29 cellular contexts compared by ENCODE assay signal in the genomic region with DNA sequence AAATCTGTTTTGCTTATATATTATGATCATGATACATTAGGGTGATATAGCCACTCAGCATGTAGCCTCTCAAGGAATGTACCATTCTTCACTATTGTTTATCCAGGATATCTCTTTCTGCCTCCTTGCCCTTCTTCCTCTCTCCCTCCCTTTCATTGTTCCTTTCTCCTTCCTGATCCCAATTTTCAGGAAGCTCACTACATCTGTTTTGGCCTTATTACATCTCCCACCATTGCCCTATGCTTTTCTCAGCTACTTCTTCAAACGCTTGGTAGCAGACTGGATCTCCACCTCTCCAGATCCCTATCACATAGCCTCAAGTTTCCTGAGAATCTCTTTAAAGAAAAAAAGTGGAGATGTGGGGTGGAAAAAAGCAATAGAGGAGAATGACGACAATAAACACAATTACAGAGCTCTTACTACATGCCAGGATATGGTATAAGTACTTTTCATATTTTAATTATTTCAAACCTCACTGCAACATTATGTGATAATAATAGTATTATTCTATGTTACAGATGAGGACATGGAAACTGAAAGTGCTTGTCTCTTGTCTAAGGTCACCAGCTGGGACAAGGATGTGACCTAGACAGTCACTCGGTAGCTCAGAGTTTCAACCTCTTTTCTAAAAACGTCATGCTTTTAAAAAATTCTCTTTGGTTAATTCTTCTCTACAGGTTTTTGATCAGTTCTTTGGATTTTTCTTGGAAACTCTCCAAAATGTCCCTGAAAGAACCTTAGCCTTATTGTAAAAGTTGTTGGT.
"Had no signal": no experiment of that assay in that cellular context is flagged by ENCODE, and none has a peak within 500 bp of the region (broad histone marks: within the 10 kb centered on the region; RNA-seq: fewer than 3 reads in every experiment).

No MANE protein-coding gene starts in this region.

- H3K27ac Mint-ChIP-seq: activated B cell treated with CpG ODN at 0.5 μM for 24 hours; activated CD8-positive, alpha-beta memory T cell treated with anti-CD3 and anti-CD28 coated beads, Interleukin-2, amount 10 ng/mL, durations not matched to agents 7 days and 5 days; activated CD8-positive, alpha-beta T cell treated with anti-CD3 and anti-CD28 coated beads, Interleukin-2, amount 10 ng/mL, durations not matched to agents 7 days and 5 days; activated naive CD4-positive, alpha-beta T cell treated with anti-CD3 and anti-CD28 coated beads, Interleukin-2, amount 50 U/mL, for 72 hours; activated T-cell treated with anti-CD3 and anti-CD28 coated beads, Interleukin-2, amount 50 U/mL, for 72 hours; natural killer cell treated with Interleukin-12 subunit alpha and Interleukin-12 subunit beta and Interleukin-15 and Interleukin-18, amount 100 ng/mL, for 72 hours; stimulated activated memory B cell treated with anti-CD40 and anti-IgM and Interleukin-4, amounts not matched to agents 10 μg/mL and 1 μg/mL and 100 μg/mL, for 72 hours; T-helper 2 cell treated with Interferon-gamma antibody and Interleukin-4, amounts not matched to agents 5 μg/mL and 100 μg/mL, for 36 hours had no signal

- H3K4me3 Mint-ChIP-seq: activated B cell treated with CpG ODN at 0.5 μM for 24 hours; activated CD8-positive, alpha-beta memory T cell treated with anti-CD3 and anti-CD28 coated beads, Interleukin-2, amount 10 ng/mL, durations not matched to agents 7 days and 5 days; activated CD8-positive, alpha-beta T cell treated with anti-CD3 and anti-CD28 coated beads, Interleukin-2, amount 10 ng/mL, durations not matched to agents 7 days and 5 days; activated T-cell treated with anti-CD3 and anti-CD28 coated beads, Interleukin-2, amount 50 U/mL, for 72 hours; central memory CD8-positive, alpha-beta T cell; natural killer cell treated with Interleukin-12 subunit alpha and Interleukin-12 subunit beta and Interleukin-15 and Interleukin-18, amount 100 ng/mL, for 72 hours; stimulated activated memory B cell treated with anti-CD40 and anti-IgM and Interleukin-4, amounts not matched to agents 10 μg/mL and 1 μg/mL and 100 μg/mL, for 72 hours; T-helper 2 cell treated with Interferon-gamma antibody and Interleukin-4, amounts not matched to agents 5 μg/mL and 100 μg/mL, for 36 hours had no signal

- H3K79me2 ChIP-seq: hepatocyte had no signal

- H3K4me2 ChIP-seq: hepatocyte had no signal

- H3K27me3 Mint-ChIP-seq: activated B cell treated with CpG ODN at 0.5 μM for 24 hours; activated CD8-positive, alpha-beta memory T cell treated with anti-CD3 and anti-CD28 coated beads, Interleukin-2, amount 10 ng/mL, durations not matched to agents 7 days and 5 days; central memory CD8-positive, alpha-beta T cell; natural killer cell treated with Interleukin-12 subunit alpha and Interleukin-12 subunit beta and Interleukin-15 and Interleukin-18, amount 100 ng/mL, for 72 hours; stimulated activated memory B cell treated with anti-CD40 and anti-IgM and Interleukin-4, amounts not matched to agents 10 μg/mL and 1 μg/mL and 100 μg/mL, for 72 hours had no signal

- H2AFZ ChIP-seq: hepatocyte had no signal

- H3K9me3 Mint-ChIP-seq: activated B cell treated with CpG ODN at 0.5 μM for 24 hours had no signal

- H3K36me3 ChIP-seq: gastroesophageal sphincter, ovary, prostate gland, sigmoid colon, stomach, thyroid gland, upper lobe of right lung had no signal

- H3K4me1 ChIP-seq: gastroesophageal sphincter, prostate gland, sigmoid colon, stomach, thyroid gland, upper lobe of right lung had no signal

- H3K27ac ChIP-seq: gastroesophageal sphincter, hepatocyte, ovary, prostate gland, sigmoid colon, stomach, thyroid gland, upper lobe of right lung had no signal

- H3K36me3 Mint-ChIP-seq: activated CD8-positive, alpha-beta memory T cell treated with anti-CD3 and anti-CD28 coated beads, Interleukin-2, amount 10 ng/mL, durations not matched to agents 7 days and 5 days; natural killer cell treated with Interleukin-12 subunit alpha and Interleukin-12 subunit beta and Interleukin-15 and Interleukin-18, amount 100 ng/mL, for 72 hours; stimulated activated memory B cell treated with anti-CD40 and anti-IgM and Interleukin-4, amounts not matched to agents 10 μg/mL and 1 μg/mL and 100 μg/mL, for 72 hours had no signal

- H3K9me3 ChIP-seq: gastroesophageal sphincter, mucosa of descending colon, ovary, prostate gland, sigmoid colon, stomach, thyroid gland, upper lobe of right lung had no signal

- H3K4me3 ChIP-seq: gastroesophageal sphincter, hepatocyte, lung, mucosa of descending colon, ovary, prostate gland, sigmoid colon, stomach, thyroid gland, upper lobe of right lung had no signal

- H3K4me1 Mint-ChIP-seq: activated B cell treated with CpG ODN at 0.5 μM for 24 hours; activated CD8-positive, alpha-beta memory T cell treated with anti-CD3 and anti-CD28 coated beads, Interleukin-2, amount 10 ng/mL, durations not matched to agents 7 days and 5 days; central memory CD8-positive, alpha-beta T cell; stimulated activated memory B cell treated with anti-CD40 and anti-IgM and Interleukin-4, amounts not matched to agents 10 μg/mL and 1 μg/mL and 100 μg/mL, for 72 hours had no signal

- DNase-seq: activated B cell treated with CpG ODN at 0.5 μM for 24 hours; activated CD8-positive, alpha-beta memory T cell treated with anti-CD3 and anti-CD28 coated beads, Interleukin-2, amount 10 ng/mL, durations not matched to agents 7 days and 5 days; activated CD8-positive, alpha-beta T cell treated with anti-CD3 and anti-CD28 coated beads, Interleukin-2, amount 10 ng/mL, durations not matched to agents 7 days and 5 days; activated naive CD4-positive, alpha-beta T cell; activated T-cell treated with anti-CD3 and anti-CD28 coated beads, Interleukin-2, amount 50 U/mL, for 72 hours; anterior cingulate cortex; dermis blood vessel endothelial cell; effector CD8-positive, alpha-beta T cell; erythroblast; kidney; mucosa of descending colon; ovary; sigmoid colon; small intestine; stimulated activated CD4-positive, alpha-beta T cell treated with anti-CD3 and anti-CD28 coated beads, Interleukin-4, amount 100 ng/mL, for 4 hours; stimulated activated CD8-positive, alpha-beta memory T cell treated with anti-CD3 and anti-CD28 coated beads, Interleukin-4, amount 100 ng/mL, for 48 hours; stomach; T-helper 1 cell; thyroid gland; upper lobe of right lung had no signal

- ATAC-seq: activated CD8-positive, alpha-beta memory T cell treated with anti-CD3 and anti-CD28 coated beads, Interleukin-2, amount 10 ng/mL, durations not matched to agents 7 days and 5 days; activated CD8-positive, alpha-beta T cell treated with anti-CD3 and anti-CD28 coated beads, Interleukin-2, amount 10 ng/mL, durations not matched to agents 7 days and 5 days; activated naive CD4-positive, alpha-beta T cell treated with anti-CD3 and anti-CD28 coated beads, Interleukin-2, amount 50 U/mL, for 72 hours; activated T-cell treated with anti-CD3 and anti-CD28 coated beads, Interleukin-2, amount 50 U/mL, for 72 hours; gastroesophageal sphincter; mucosa of descending colon; natural killer cell treated with Interleukin-12 subunit alpha and Interleukin-12 subunit beta and Interleukin-15 and Interleukin-18, amount 100 ng/mL, for 72 hours; stimulated activated memory B cell treated with anti-CD40 and anti-IgM and Interleukin-4, amounts not matched to agents 10 μg/mL and 1 μg/mL and 100 μg/mL, for 72 hours; upper lobe of right lung had no signal

- H3K27me3 ChIP-seq: gastroesophageal sphincter, hepatocyte, ovary, sigmoid colon, stomach, thyroid gland, upper lobe of right lung had no signal
